Comparison of ENCODE assay signal across 8 cellular contexts in the genomic region with DNA sequence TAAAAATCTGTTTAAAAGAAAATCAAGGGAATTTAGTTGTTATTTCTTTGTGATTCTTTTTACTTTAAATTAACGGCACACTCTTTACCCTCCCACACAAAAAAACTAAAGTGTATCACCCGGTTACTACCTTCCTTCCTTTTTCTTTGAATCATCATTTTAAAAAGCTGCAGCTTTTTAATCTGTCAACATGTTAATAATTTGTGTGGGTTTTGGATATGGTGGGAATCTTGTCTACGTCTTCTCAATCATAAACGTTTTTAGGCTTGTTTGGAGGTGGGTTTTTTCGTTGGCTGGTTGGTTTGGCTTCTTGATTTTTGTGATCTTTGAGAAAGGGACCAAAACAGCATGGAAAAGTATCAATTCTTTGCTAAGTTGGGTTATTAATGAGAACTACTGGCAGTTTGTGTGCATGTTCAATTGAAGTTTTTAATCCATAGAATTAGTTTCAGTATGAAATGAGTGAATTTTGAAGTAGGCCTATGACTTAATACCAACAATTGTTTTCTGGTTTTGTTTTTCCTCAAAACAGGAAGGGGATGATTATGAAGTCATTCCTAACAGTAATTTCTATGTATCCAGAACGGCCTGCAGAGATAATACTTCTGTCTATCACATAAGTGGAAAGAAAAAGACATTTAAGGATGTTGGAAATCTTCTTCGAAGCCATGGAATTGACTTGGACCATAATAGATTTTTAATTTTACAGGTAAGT. TPM values are rescaled to one million over a fixed set of nuclear protein-coding genes. Genes with fewer than 3 reads are reported as not detected.
DNase-seq lines count a peak whose midpoint lies in the region; ATAC-seq and TF ChIP-seq lines count a peak whose summit lies in the region.

No MANE protein-coding gene starts in this region.

- no peak overlapping the region; the same call in 1 of the 2 replicates for H2AFZ ChIP-seq in SK-N-SH (ENCODE audit: low read depth)

- H3K36me3 ChIP-seq in SK-N-SH (replicated peaks in 1 of 2; ENCODE audit: control insufficient read depth in 1 of 2, insufficient read depth in 2 of 2, low read length in 1 of 2) (peaks cover 41 to 43% of the 10 kb centered on the region in 2 experiments), SJSA1 (peaks cover 94% of the 10 kb centered on the region)

- DNase-seq in SK-N-SH (no peak), SJSA1 (ENCODE audit: low read depth in 1 of 2, low spot score in 2 of 2) (peak in 1 of 2 experiments; percentile 60), fibroblast of mammary gland (ENCODE audit: low read depth) (no peak), smooth muscle cell of the brain vasculature (ENCODE audit: low read depth, low spot score) (peak; percentile 15), NCI-H524 treated with DMSO at 0.1 percent for 48 hours (lab: John Stamatoyannopoulos, UW) (no peak), activated gamma-delta T cell (lab: John Stamatoyannopoulos, UW) (no peak), OCI-M2 (lab: John Stamatoyannopoulos, UW; ENCODE audit: unreplicated experiment) (no peak)

- ATAC-seq in SK-N-SH treated with all-trans-retinoic acid at 6 μM for 48 hours, result no peak

- H3K4me3 ChIP-seq in SK-N-SH (ENCODE audit: low read depth in 2 of 2, low read length in 1 of 2) (peak overlapping the region; percentile 79 to 96; a peak in 3 of 4 replicates), SJSA1 (peak overlapping the region; percentile 61), fibroblast of mammary gland (ENCODE audit: control insufficient read depth, low read depth, low read length) (peak overlapping the region; percentile 12)

- H3K9me3 ChIP-seq in SK-N-SH, result no peaks in the 10 kb centered on the region
- no peaks in the 10 kb centered on the region for H3K9me3 ChIP-seq in SJSA1 (replicated peaks)

- peak overlapping the region; percentile 99 for H3K9ac ChIP-seq in SK-N-SH

- peaks cover 24% of the 10 kb centered on the region; the same call in 1 of the 2 replicates for H4K20me1 ChIP-seq in SK-N-SH (ENCODE audit: insufficient read depth)

- POLR2A ChIA-PET in SK-N-SH (lab: Yijun Ruan, JAX), result interaction anchor here (0.6 kb wide), 1 partner anchor 241 kb away, joined by 3 read pairs; no protein-coding TSS in a partner anchor

- TF ChIP-seq RAD21 in SK-N-SH (IDR thresholded peaks at IDR 0.05; ENCODE audit: low read length), result no peak

- peaks cover 6 to 7% of the 10 kb centered on the region in 2 experiments; a peak in 2 of 4 replicates for H3K4me1 ChIP-seq in SK-N-SH (ENCODE audit: control insufficient read depth in 1 of 2, insufficient read depth in 2 of 2, low read depth in 1 of 2, low read length in 1 of 2)
- H3K4me1 ChIP-seq in SJSA1 (replicated peaks), result peaks cover 21% of the 10 kb centered on the region

- CTCF ChIA-PET in SK-N-SH (lab: Yijun Ruan, JAX), result interaction anchor here (0.6 to 1.3 kb wide), 4 partner anchors 9 to 546 kb away, joined by 3 to 8 read pairs (median 4); no protein-coding TSS in a partner anchor

- no peak for TF ChIP-seq EP300 in SK-N-SH (IDR thresholded peaks at IDR 0.05; ENCODE audit: borderline replicate concordance in 1 of 2, low read depth in 1 of 2, low read length in 1 of 2)

- H3K9me2 ChIP-seq in SK-N-SH, result no peaks in the 10 kb centered on the region

- H3K27me3 ChIP-seq in SK-N-SH (ENCODE audit: insufficient read depth) (no peaks in the 10 kb centered on the region), SJSA1 (replicated peaks) (no peaks in the 10 kb centered on the region)

- 23% methylated on average over 7 of the region's 7 CpGs for WGBS in SK-N-SH (ENCODE audit: low lambda C conversion rate)

- H3K79me2 ChIP-seq in SK-N-SH (ENCODE audit: insufficient read depth), result peaks cover 95% of the 10 kb centered on the region

- peak overlapping the region; percentile 85 for H3K4me2 ChIP-seq in SK-N-SH

- peak overlapping the region; percentile 88 to 94 for H3K27ac ChIP-seq in SK-N-SH (ENCODE audit: low read depth in 2 of 2, low read length in 1 of 2)
- H3K27ac ChIP-seq in SJSA1, result peak overlapping the region; percentile 90

- TF ChIP-seq CTCF in SK-N-SH (IDR thresholded peaks at IDR 0.05) (no peak), fibroblast of mammary gland (conservative IDR thresholded peaks at IDR 0.05; ENCODE audit: control insufficient read depth, insufficient read depth, low read depth, low read length) (no peak)

- peaks cover 11% of the 10 kb centered on the region for H3F3A ChIP-seq in SK-N-SH (replicated peaks; ENCODE audit: insufficient read depth)

TF ChIP-seq in SK-N-SH, 30 proteins besides CTCF, POLR2A, EP300 and RAD21 (continues in another document):
- TF ChIP-seq, protein P1, sequence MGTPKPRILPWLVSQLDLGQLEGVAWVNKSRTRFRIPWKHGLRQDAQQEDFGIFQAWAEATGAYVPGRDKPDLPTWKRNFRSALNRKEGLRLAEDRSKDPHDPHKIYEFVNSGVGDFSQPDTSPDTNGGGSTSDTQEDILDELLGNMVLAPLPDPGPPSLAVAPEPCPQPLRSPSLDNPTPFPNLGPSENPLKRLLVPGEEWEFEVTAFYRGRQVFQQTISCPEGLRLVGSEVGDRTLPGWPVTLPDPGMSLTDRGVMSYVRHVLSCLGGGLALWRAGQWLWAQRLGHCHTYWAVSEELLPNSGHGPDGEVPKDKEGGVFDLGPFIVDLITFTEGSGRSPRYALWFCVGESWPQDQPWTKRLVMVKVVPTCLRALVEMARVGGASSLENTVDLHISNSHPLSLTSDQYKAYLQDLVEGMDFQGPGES (IDR thresholded peaks at IDR 0.05; ENCODE audit: low read depth, low read length), result no peak

TF ChIP-seq in SK-N-SH treated with all-trans-retinoic acid at 6 μM for 48 hours, 23 proteins besides CTCF, POLR2A, EP300 and RAD21 (continues in another document):
- TF ChIP-seq ZFP30 (CRISPR knock-in tag; IDR thresholded peaks at IDR 0.05) (no peak), CREB5 (CRISPR knock-in tag; IDR thresholded peaks at IDR 0.05; ENCODE audit: low read depth) (no peak), ZNF8 (CRISPR knock-in tag; IDR thresholded peaks at IDR 0.05) (no peak), BACH2 (CRISPR knock-in tag; IDR thresholded peaks at IDR 0.05; ENCODE audit: borderline replicate concordance) (no peak), ZC3H10 (CRISPR knock-in tag; IDR thresholded peaks at IDR 0.05) (no peak), RARB (CRISPR knock-in tag; IDR thresholded peaks at IDR 0.05) (no peak), CSDC2 (CRISPR knock-in tag; IDR thresholded peaks at IDR 0.05) (no peak), ARNTL (CRISPR knock-in tag; IDR thresholded peaks at IDR 0.05; ENCODE audit: borderline replicate concordance, low read depth) (no peak), ZFP3 (CRISPR knock-in tag; IDR thresholded peaks at IDR 0.05) (no peak), POU6F1 (CRISPR knock-in tag; IDR thresholded peaks at IDR 0.05; ENCODE audit: borderline replicate concordance, low read depth) (no peak), GLIS3 (CRISPR knock-in tag; IDR thresholded peaks at IDR 0.05) (no peak)
- TF ChIP-seq, protein P2, sequence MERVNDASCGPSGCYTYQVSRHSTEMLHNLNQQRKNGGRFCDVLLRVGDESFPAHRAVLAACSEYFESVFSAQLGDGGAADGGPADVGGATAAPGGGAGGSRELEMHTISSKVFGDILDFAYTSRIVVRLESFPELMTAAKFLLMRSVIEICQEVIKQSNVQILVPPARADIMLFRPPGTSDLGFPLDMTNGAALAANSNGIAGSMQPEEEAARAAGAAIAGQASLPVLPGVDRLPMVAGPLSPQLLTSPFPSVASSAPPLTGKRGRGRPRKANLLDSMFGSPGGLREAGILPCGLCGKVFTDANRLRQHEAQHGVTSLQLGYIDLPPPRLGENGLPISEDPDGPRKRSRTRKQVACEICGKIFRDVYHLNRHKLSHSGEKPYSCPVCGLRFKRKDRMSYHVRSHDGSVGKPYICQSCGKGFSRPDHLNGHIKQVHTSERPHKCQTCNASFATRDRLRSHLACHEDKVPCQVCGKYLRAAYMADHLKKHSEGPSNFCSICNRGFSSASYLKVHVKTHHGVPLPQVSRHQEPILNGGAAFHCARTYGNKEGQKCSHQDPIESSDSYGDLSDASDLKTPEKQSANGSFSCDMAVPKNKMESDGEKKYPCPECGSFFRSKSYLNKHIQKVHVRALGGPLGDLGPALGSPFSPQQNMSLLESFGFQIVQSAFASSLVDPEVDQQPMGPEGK (CRISPR knock-in tag; IDR thresholded peaks at IDR 0.05; ENCODE audit: borderline replicate concordance), result no peak

RNA-seq across cellular contexts. Expression of gene SMC4, which starts 4.5 kb away (rescaled TPM):
- 18.8 and 26.1 TPM in 2 replicates for polyA plus RNA-seq in SK-N-SH (2012; rRNA removed)
- 24.9 and 28.6 TPM in 2 replicates for polyA plus RNA-seq in SK-N-SH (2012; cell fraction: cytosol; rRNA removed)
- 30.2 and 48.3 TPM in 2 replicates for polyA plus RNA-seq in SK-N-SH (2012; cell fraction: nucleus; rRNA removed)
- 125 and 198 TPM in 2 replicates for total RNA-seq in SJSA1 (2014; rRNA removed; shearing (Covaris generic))

RNA-seq across cellular contexts. Expression of gene IFT80, which starts 4.9 kb away (rescaled TPM):
- polyA plus RNA-seq in SK-N-SH (2012; rRNA removed), result 10.5 and 17.4 TPM in 2 replicates
- 15.9 and 19.4 TPM in 2 replicates for polyA plus RNA-seq in SK-N-SH (2012; cell fraction: cytosol; rRNA removed)
- 12.5 and 34.3 TPM in 2 replicates for polyA plus RNA-seq in SK-N-SH (2012; cell fraction: nucleus; rRNA removed)
- total RNA-seq in SJSA1 (2014; rRNA removed; shearing (Covaris generic)), result 26.9 and 30.5 TPM in 2 replicates

RNA-seq across cellular contexts. Expression of gene TRIM59, which starts 45.6 kb away (rescaled TPM):
- 4.1 and 5.3 TPM in 2 replicates for polyA plus RNA-seq in SK-N-SH (2012; rRNA removed)
- 5.1 and 6.1 TPM in 2 replicates for polyA plus RNA-seq in SK-N-SH (2012; cell fraction: cytosol; rRNA removed)
- 4.1 and 6.0 TPM in 2 replicates for polyA plus RNA-seq in SK-N-SH (2012; cell fraction: nucleus; rRNA removed)
- 99.9 and 119 TPM in 2 replicates for total RNA-seq in SJSA1 (2014; rRNA removed; shearing (Covaris generic))

Comparison
In these comparisons a context has a peak if more than half of its experiments do, and no peak if none do; other contexts are left out.
1. H3K4me3 ChIP-seq: peak in every context shown above with its lines; median percentile 88 in SK-N-SH; 61 in SJSA1; 12 in fibroblast of mammary gland.